Comparison of ENCODE assay signal across 15 cellular contexts in genomic region chr19:23470873-23471555, GRCh38.
DNase-seq lines count a peak whose midpoint lies in the region; ATAC-seq and TF ChIP-seq lines count a peak whose summit lies in the region.
"Had no signal": no experiment of that assay in that cellular context is flagged by ENCODE, and none has a peak within 500 bp of the region (broad histone marks: within the 10 kb centered on the region; RNA-seq: fewer than 3 reads in every experiment).

No MANE protein-coding gene starts in this region.

- H3K9ac ChIP-seq in endocrine pancreas (ENCODE audit: control insufficient read depth, insufficient read depth, low read length) (no peak overlapping the region), mucosa of rectum (ENCODE audit: low read depth in 1 of 2, low read length in 2 of 2) (peak overlapping the region in 1 of 2 donors; percentile 65)
- H3K9ac ChIP-seq: BLaER1 treated with 17β-estradiol and CSF1 and Interleukin-3, amounts not matched to agents 10 nM and 100 nM had no signal

- no peak for ATAC-seq in activated naive CD4-positive, alpha-beta T cell treated with anti-CD3 and anti-CD28 coated beads, Interleukin-2, amount 50 U/mL, for 72 hours
- ATAC-seq in body of pancreas, result no peak
- ATAC-seq: activated CD4-positive, alpha-beta T cell treated with anti-CD3 and anti-CD28 coated beads for 36 hours had no signal

- DNase-seq in DMS79 treated with DMSO at 0.1 percent for 48 hours (lab: John Stamatoyannopoulos, UW) (peak; percentile 63), HFFc6 (no peak), NCI-H510A (lab: John Stamatoyannopoulos, UW) (no peak), GM20000 (ENCODE audit: low spot score) (no peak), body of pancreas (no peak)
- no peak for DNase-seq in activated naive CD4-positive, alpha-beta T cell treated with anti-CD3 and anti-CD28 coated beads, Interleukin-2, amount 50 U/mL, for 72 hours (ENCODE audit: low spot score in 2 of 2)
- DNase-seq: activated CD4-positive, alpha-beta T cell treated with anti-CD3 and anti-CD28 coated beads for 36 hours; activated CD8-positive, alpha-beta memory T cell treated with anti-CD3 and anti-CD28 coated beads, Interleukin-2, amount 50 U/mL, for 48 hours; activated gamma-delta T cell treated with Interleukin-2 at 50 U/mL for 16 hours; DND-41; SIG-M5 had no signal

- intact Hi-C loops in body of pancreas (cut with DNase I), result no loop called here

- peaks cover 40% of the 10 kb centered on the region; the same call in 1 of the 2 replicates for H3K36me3 Mint-ChIP-seq in HFFc6 (ENCODE audit: low read depth)
- H3K36me3 Mint-ChIP-seq in activated naive CD4-positive, alpha-beta T cell treated with anti-CD3 and anti-CD28 coated beads, Interleukin-2, amount 50 U/mL, for 72 hours, result peaks cover 29 to 40% of the 10 kb centered on the region in 2 donors

- no peak for TF ChIP-seq POLR2A in body of pancreas (IDR thresholded peaks at IDR 0.05)

- H3K4me1 Mint-ChIP-seq in HFFc6 (ENCODE audit: low read depth), result peaks cover 28% of the 10 kb centered on the region

- H3K4me3 Mint-ChIP-seq in HFFc6, result peak overlapping the region; percentile 74
- H3K4me3 Mint-ChIP-seq: activated CD4-positive, alpha-beta T cell treated with anti-CD3 and anti-CD28 coated beads for 36 hours; T-helper 2 cell treated with Interferon-gamma antibody and Interleukin-4, amounts not matched to agents 5 μg/mL and 100 μg/mL, for 36 hours had no signal

- peaks cover 48% of the 10 kb centered on the region for H3K9me3 Mint-ChIP-seq in HFFc6
- peaks cover 49 to 50% of the 10 kb centered on the region in 2 donors for H3K9me3 Mint-ChIP-seq in activated naive CD4-positive, alpha-beta T cell treated with anti-CD3 and anti-CD28 coated beads, Interleukin-2, amount 50 U/mL, for 72 hours

- peaks cover 32% of the 10 kb centered on the region for H3K27me3 Mint-ChIP-seq in HFFc6 (ENCODE audit: insufficient read depth)

- peak overlapping the region; percentile 6; the same call in 1 of the 2 replicates for H3K27ac Mint-ChIP-seq in HFFc6
- H3K27ac Mint-ChIP-seq in activated naive CD4-positive, alpha-beta T cell treated with anti-CD3 and anti-CD28 coated beads, Interleukin-2, amount 50 U/mL, for 72 hours, result no peak overlapping the region
- H3K27ac Mint-ChIP-seq: activated CD4-positive, alpha-beta T cell treated with anti-CD3 and anti-CD28 coated beads for 36 hours; T-helper 2 cell treated with Interferon-gamma antibody and Interleukin-4, amounts not matched to agents 5 μg/mL and 100 μg/mL, for 36 hours had no signal

- H3K4me3 ChIP-seq in endocrine pancreas (ENCODE audit: control insufficient read depth, insufficient read depth, low read length) (peak overlapping the region; percentile 10), mucosa of rectum (ENCODE audit: low read length in 2 of 2) (peak overlapping the region; percentile 64 to 66), body of pancreas (no peak overlapping the region)
- H3K4me3 ChIP-seq: BLaER1 treated with 17β-estradiol and CSF1 and Interleukin-3, amounts not matched to agents 10 nM and 100 nM had no signal

- TF ChIP-seq CTCF in HFFc6 (IDR thresholded peaks at IDR 0.05) (no peak), GM20000 (IDR thresholded peaks at IDR 0.05; ENCODE audit: extremely low read depth, missing control alignments) (no peak), body of pancreas (IDR thresholded peaks at IDR 0.05) (no peak)

- H3K36me3 ChIP-seq in endocrine pancreas (ENCODE audit: control insufficient read depth, insufficient read depth, low read length) (no peaks in the 10 kb centered on the region), mucosa of rectum (ENCODE audit: control insufficient read depth in 2 of 2, insufficient read depth in 2 of 2, low read length in 2 of 2) (no peaks in the 10 kb centered on the region), body of pancreas (replicated peaks in 1 of 2; ENCODE audit: insufficient read depth in 1 of 2, low read depth in 2 of 2) (no peaks in the 10 kb centered on the region)
- H3K36me3 ChIP-seq: BLaER1 treated with 17β-estradiol and CSF1 and Interleukin-3, amounts not matched to agents 10 nM and 100 nM had no signal

- H3K27ac ChIP-seq in mucosa of rectum (ENCODE audit: low read depth in 2 of 2, low read length in 2 of 2), result no peak overlapping the region
- no peak overlapping the region for H3K27ac ChIP-seq in body of pancreas
- H3K27ac ChIP-seq: BLaER1 treated with 17β-estradiol and CSF1 and Interleukin-3, amounts not matched to agents 10 nM and 100 nM had no signal

- H3K27me3 ChIP-seq in endocrine pancreas (ENCODE audit: control insufficient read depth, insufficient read depth, low read length) (no peaks in the 10 kb centered on the region), mucosa of rectum (ENCODE audit: control insufficient read depth in 2 of 2, insufficient read depth in 2 of 2, low read length in 2 of 2) (no peaks in the 10 kb centered on the region), body of pancreas (no peaks in the 10 kb centered on the region)

- 4 to 7% methylated on average over 33 to 49 of the region's 49 CpGs for WGBS in body of pancreas, 2 donors

- no peaks in the 10 kb centered on the region for H3K4me1 ChIP-seq in endocrine pancreas (ENCODE audit: control insufficient read depth, insufficient read depth, low read length)
- H3K4me1 ChIP-seq in mucosa of rectum (ENCODE audit: control insufficient read depth in 2 of 2, insufficient read depth in 2 of 2, low read length in 2 of 2), result peaks cover 2 to 10% of the 10 kb centered on the region in 2 donors
- H3K4me1 ChIP-seq in body of pancreas, result no peaks in the 10 kb centered on the region
- H3K4me1 ChIP-seq: BLaER1 treated with 17β-estradiol and CSF1 and Interleukin-3, amounts not matched to agents 10 nM and 100 nM had no signal

- H3K9me3 ChIP-seq in endocrine pancreas (ENCODE audit: control insufficient read depth, low read length) (no peaks in the 10 kb centered on the region), mucosa of rectum (ENCODE audit: control insufficient read depth in 2 of 2, low read length in 2 of 2) (peaks cover 0 to 5% of the 10 kb centered on the region in 2 donors), body of pancreas (peaks cover 0 to 14% (median 0%) of the 10 kb centered on the region in 3 donors)

Comparison
In these comparisons a context has a peak if more than half of its experiments do, and no peak if none do; other contexts are left out.
1. H3K4me3 ChIP-seq: peak in endocrine pancreas (single experiment) and mucosa of rectum (2 of 2); none in body of pancreas (0 of 2).